Comparison of ENCODE assay signal across 1 cellular context in the genomic region with DNA sequence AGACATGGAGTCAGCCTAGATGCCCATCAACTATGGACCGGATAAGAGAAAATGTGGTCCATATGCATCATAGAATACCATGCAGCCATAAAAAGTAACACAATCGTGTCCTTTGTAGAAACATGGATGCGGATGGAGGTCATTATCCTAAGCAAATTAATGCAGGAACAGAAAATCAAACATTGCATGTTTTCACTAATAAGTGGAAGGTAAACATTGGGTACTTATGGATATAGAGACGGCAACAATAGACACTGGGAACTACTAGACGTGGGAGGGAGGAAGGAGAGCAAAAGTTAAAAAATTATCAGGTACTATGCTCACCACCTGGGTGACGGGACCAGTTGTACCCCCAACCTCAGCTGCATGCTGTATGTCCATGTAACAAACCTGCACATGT.
TF ChIP-seq lines count a peak whose summit lies in the region.

No MANE protein-coding gene starts in this region.

TF ChIP-seq in K562, 482 proteins besides CTCF, POLR2A, EP300 and RAD21 (continues in another document):
- TF ChIP-seq KDM4B (IDR thresholded peaks at IDR 0.05; ENCODE audit: borderline replicate concordance in 2 of 2, low read depth in 1 of 2) (no peak), MEF2A (IDR thresholded peaks at IDR 0.05; ENCODE audit: control insufficient read depth, low read depth, low read length) (no peak), BRCA1 (IDR thresholded peaks at IDR 0.05) (no peak), BRCA1 (CRISPR knock-in tag; IDR thresholded peaks at IDR 0.05) (no peak), POLR2AphosphoS2 (IDR thresholded peaks at IDR 0.05; ENCODE audit: low read length) (no peak), HMGN3 (IDR thresholded peaks at IDR 0.05; ENCODE audit: borderline replicate concordance, extremely low read depth, insufficient read length, low read depth, low read length) (no peak), TRIM25 (IDR thresholded peaks at IDR 0.05; ENCODE audit: borderline replicate concordance) (no peak), PHF20 (IDR thresholded peaks at IDR 0.05; ENCODE audit: partially characterized antibody) (no peak), CBX1 (IDR thresholded peaks at IDR 0.05; ENCODE audit: low read depth) (no peak), MECOM (CRISPR knock-in tag; IDR thresholded peaks at IDR 0.05) (no peak), ZNF23 (CRISPR knock-in tag; IDR thresholded peaks at IDR 0.05) (no peak), NFRKB (IDR thresholded peaks at IDR 0.05; ENCODE audit: low read depth) (no peak), KAT7 (CRISPR knock-in tag; IDR thresholded peaks at IDR 0.05; ENCODE audit: borderline replicate concordance) (no peak), SNRNP70 (optimal IDR thresholded peaks at IDR 0.05; ENCODE audit: low read depth, low read length) (no peak), SAP30 (IDR thresholded peaks at IDR 0.05; ENCODE audit: borderline replicate concordance, insufficient read depth, low read depth, low read length, poor library complexity, severe bottlenecking) (no peak), CHD4 (IDR thresholded peaks at IDR 0.05; ENCODE audit: insufficient read depth, insufficient replicate concordance, low read depth, low read length, poor library complexity, severe bottlenecking) (no peak), SMARCA5 (IDR thresholded peaks at IDR 0.05) (peak; percentile 63; the same call in 1 of the 2 replicates), ZNF280A (IDR thresholded peaks at IDR 0.05; ENCODE audit: low read depth, partially characterized antibody) (no peak), NCOA2 (IDR thresholded peaks at IDR 0.05; ENCODE audit: partially characterized antibody in 2 of 2) (no peak), HNRNPUL1 (IDR thresholded peaks at IDR 0.05; ENCODE audit: low read length) (no peak), ZNF780A (CRISPR knock-in tag; IDR thresholded peaks at IDR 0.05) (no peak), ZNF280B (CRISPR knock-in tag; IDR thresholded peaks at IDR 0.05) (no peak), ZNF41 (CRISPR knock-in tag; conservative IDR thresholded peaks at IDR 0.05) (no peak), ESRRA (IDR thresholded peaks at IDR 0.05; ENCODE audit: borderline replicate concordance, low read depth) (0 out of 2 replicates have a peak, but pooled peaks have one; percentile 42), ZSCAN29 (IDR thresholded peaks at IDR 0.05) (no peak), SMARCA4 (IDR thresholded peaks at IDR 0.05) (no peak), CTBP1 (IDR thresholded peaks at IDR 0.05; ENCODE audit: borderline replicate concordance) (peak; percentile 24; the same call in 1 of the 2 replicates), ZNF408 (CRISPR knock-in tag; IDR thresholded peaks at IDR 0.05; ENCODE audit: low read depth) (no peak), ZNF197 (CRISPR knock-in tag; IDR thresholded peaks at IDR 0.05; ENCODE audit: low read depth) (no peak), KDM1A (IDR thresholded peaks at IDR 0.05) (no peak; a peak in 1 of 4 replicates), RBM39 (optimal IDR thresholded peaks at IDR 0.05; ENCODE audit: low read depth, low read length) (no peak), DPF2 (IDR thresholded peaks at IDR 0.05) (0 out of 2 replicates have a peak, but pooled peaks have one; percentile 19), ELK1 (CRISPR knock-in tag; IDR thresholded peaks at IDR 0.05) (no peak), ZNF146 (CRISPR knock-in tag; IDR thresholded peaks at IDR 0.05; ENCODE audit: unreplicated experiment) (peak; percentile 78), ZNF12 (CRISPR knock-in tag; IDR thresholded peaks at IDR 0.05) (no peak), RBFOX2 (IDR thresholded peaks at IDR 0.05; ENCODE audit: low read depth, low read length) (no peak), KLF16 (IDR thresholded peaks at IDR 0.05) (no peak), FOXA3 (CRISPR knock-in tag; conservative IDR thresholded peaks at IDR 0.05 in 1 of 2, IDR thresholded peaks at IDR 0.05 in 1 of 2) (no peak), ZNF512 (tag; IDR thresholded peaks at IDR 0.05) (no peak), HDAC1 (IDR thresholded peaks at IDR 0.05) (0 out of 4 replicates have a peak, but pooled peaks of 1 of the 2 experiments have one; percentile 34), ASH1L (IDR thresholded peaks at IDR 0.05; ENCODE audit: borderline replicate concordance, low read depth, partially characterized antibody) (no peak), RBM25 (IDR thresholded peaks at IDR 0.05; ENCODE audit: low read depth, low read length, severe bottlenecking) (peak; percentile 15), HDAC2 (IDR thresholded peaks at IDR 0.05) (0 out of 2 replicates have a peak, but pooled peaks have one; percentile 58), ZNF445 (CRISPR knock-in tag; IDR thresholded peaks at IDR 0.05; ENCODE audit: low read depth) (no peak), ZBED1 (IDR thresholded peaks at IDR 0.05) (no peak), BCOR (IDR thresholded peaks at IDR 0.05) (peak; percentile 33; the same call in 1 of the 2 replicates), ZNF143 (CRISPR knock-in tag; IDR thresholded peaks at IDR 0.05) (no peak), PYGO2 (tag; IDR thresholded peaks at IDR 0.05) (no peak)
- TF ChIP-seq, protein P1, sequence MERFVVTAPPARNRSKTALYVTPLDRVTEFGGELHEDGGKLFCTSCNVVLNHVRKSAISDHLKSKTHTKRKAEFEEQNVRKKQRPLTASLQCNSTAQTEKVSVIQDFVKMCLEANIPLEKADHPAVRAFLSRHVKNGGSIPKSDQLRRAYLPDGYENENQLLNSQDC (CRISPR knock-in tag; IDR thresholded peaks at IDR 0.05), result no peak
- TF ChIP-seq, protein P2, sequence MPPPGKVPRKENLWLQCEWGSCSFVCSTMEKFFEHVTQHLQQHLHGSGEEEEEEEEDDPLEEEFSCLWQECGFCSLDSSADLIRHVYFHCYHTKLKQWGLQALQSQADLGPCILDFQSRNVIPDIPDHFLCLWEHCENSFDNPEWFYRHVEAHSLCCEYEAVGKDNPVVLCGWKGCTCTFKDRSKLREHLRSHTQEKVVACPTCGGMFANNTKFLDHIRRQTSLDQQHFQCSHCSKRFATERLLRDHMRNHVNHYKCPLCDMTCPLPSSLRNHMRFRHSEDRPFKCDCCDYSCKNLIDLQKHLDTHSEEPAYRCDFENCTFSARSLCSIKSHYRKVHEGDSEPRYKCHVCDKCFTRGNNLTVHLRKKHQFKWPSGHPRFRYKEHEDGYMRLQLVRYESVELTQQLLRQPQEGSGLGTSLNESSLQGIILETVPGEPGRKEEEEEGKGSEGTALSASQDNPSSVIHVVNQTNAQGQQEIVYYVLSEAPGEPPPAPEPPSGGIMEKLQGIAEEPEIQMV (tag; conservative IDR thresholded peaks at IDR 0.05; ENCODE audit: low read depth), result 0 out of 2 replicates have a peak, but pooled peaks have one; percentile 50
- TF ChIP-seq, protein P3, sequence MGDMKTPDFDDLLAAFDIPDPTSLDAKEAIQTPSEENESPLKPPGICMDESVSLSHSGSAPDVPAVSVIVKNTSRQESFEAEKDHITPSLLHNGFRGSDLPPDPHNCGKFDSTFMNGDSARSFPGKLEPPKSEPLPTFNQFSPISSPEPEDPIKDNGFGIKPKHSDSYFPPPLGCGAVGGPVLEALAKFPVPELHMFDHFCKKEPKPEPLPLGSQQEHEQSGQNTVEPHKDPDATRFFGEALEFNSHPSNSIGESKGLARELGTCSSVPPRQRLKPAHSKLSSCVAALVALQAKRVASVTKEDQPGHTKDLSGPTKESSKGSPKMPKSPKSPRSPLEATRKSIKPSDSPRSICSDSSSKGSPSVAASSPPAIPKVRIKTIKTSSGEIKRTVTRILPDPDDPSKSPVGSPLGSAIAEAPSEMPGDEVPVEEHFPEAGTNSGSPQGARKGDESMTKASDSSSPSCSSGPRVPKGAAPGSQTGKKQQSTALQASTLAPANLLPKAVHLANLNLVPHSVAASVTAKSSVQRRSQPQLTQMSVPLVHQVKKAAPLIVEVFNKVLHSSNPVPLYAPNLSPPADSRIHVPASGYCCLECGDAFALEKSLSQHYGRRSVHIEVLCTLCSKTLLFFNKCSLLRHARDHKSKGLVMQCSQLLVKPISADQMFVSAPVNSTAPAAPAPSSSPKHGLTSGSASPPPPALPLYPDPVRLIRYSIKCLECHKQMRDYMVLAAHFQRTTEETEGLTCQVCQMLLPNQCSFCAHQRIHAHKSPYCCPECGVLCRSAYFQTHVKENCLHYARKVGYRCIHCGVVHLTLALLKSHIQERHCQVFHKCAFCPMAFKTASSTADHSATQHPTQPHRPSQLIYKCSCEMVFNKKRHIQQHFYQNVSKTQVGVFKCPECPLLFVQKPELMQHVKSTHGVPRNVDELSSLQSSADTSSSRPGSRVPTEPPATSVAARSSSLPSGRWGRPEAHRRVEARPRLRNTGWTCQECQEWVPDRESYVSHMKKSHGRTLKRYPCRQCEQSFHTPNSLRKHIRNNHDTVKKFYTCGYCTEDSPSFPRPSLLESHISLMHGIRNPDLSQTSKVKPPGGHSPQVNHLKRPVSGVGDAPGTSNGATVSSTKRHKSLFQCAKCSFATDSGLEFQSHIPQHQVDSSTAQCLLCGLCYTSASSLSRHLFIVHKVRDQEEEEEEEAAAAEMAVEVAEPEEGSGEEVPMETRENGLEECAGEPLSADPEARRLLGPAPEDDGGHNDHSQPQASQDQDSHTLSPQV (IDR thresholded peaks at IDR 0.05), result peak; percentile 12; the same call in 1 of the 2 replicates
- TF ChIP-seq, protein P4, sequence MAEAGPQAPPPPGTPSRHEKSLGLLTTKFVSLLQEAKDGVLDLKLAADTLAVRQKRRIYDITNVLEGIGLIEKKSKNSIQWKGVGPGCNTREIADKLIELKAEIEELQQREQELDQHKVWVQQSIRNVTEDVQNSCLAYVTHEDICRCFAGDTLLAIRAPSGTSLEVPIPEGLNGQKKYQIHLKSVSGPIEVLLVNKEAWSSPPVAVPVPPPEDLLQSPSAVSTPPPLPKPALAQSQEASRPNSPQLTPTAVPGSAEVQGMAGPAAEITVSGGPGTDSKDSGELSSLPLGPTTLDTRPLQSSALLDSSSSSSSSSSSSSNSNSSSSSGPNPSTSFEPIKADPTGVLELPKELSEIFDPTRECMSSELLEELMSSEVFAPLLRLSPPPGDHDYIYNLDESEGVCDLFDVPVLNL (CRISPR knock-in tag; IDR thresholded peaks at IDR 0.05; ENCODE audit: low read depth), result no peak
- TF ChIP-seq, protein P5, sequence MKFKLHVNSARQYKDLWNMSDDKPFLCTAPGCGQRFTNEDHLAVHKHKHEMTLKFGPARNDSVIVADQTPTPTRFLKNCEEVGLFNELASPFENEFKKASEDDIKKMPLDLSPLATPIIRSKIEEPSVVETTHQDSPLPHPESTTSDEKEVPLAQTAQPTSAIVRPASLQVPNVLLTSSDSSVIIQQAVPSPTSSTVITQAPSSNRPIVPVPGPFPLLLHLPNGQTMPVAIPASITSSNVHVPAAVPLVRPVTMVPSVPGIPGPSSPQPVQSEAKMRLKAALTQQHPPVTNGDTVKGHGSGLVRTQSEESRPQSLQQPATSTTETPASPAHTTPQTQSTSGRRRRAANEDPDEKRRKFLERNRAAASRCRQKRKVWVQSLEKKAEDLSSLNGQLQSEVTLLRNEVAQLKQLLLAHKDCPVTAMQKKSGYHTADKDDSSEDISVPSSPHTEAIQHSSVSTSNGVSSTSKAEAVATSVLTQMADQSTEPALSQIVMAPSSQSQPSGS (CRISPR knock-in tag; IDR thresholded peaks at IDR 0.05), result no peak
